7 cellular contexts compared by ENCODE assay signal in the genomic region with DNA sequence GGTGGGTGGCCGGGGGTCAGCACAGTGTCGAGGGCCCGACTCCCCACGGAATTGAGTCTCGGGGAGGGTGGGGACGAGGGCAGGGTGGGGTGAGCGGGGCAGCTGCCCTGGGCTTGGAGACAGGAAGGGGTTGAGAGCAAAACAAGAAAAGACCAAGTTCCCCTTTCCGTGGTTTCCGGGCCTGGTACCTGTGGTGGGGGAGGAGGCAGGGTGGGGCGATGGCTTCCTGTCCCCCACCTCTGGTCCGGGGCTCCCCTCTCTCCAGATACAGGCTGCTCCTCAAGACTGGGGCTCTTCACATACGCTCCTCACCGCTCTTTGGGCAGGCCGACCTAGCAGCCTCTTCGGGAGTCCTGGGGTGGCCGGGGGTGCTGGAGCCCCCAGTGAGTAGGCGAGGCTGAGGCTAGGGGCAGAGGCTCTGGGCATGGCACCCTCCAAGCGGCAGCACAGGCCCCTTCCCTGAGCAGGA. TPM values are rescaled to one million over a fixed set of nuclear protein-coding genes. Genes with fewer than 3 reads are reported as not detected.
DNase-seq lines count a peak whose midpoint lies in the region; ATAC-seq and TF ChIP-seq lines count a peak whose summit lies in the region.

No MANE protein-coding gene starts in this region.

- H3K4me1 ChIP-seq in HUES48 (ENCODE audit: control insufficient read depth, insufficient read depth, low read length): no peaks in the 10 kb centered on the region
- no peaks in the 10 kb centered on the region for H3K4me1 ChIP-seq in ectodermal cell (ENCODE audit: control insufficient read depth, insufficient read depth, low read length)
- peaks cover 2% of the 10 kb centered on the region for H3K4me1 ChIP-seq in neural progenitor cell
- H3K4me1 ChIP-seq in testis: no peaks in the 10 kb centered on the region

- WGBS in ectodermal cell, 2 experiments: 61 to 62% methylated on average over 18 of the region's 18 CpGs
- WGBS in testis, 2 donors: 8 to 10% methylated on average over 14 to 18 of the region's 18 CpGs

- H3K27me3 ChIP-seq in HUES48 (ENCODE audit: control insufficient read depth, insufficient read depth, low read length) (peaks cover 11% of the 10 kb centered on the region), ectodermal cell (ENCODE audit: control insufficient read depth, insufficient read depth, low read length, poor library complexity, severe bottlenecking) (peaks cover 28% of the 10 kb centered on the region), neural progenitor cell (peaks cover 41% of the 10 kb centered on the region), testis (no peaks in the 10 kb centered on the region)

- H3K4me3 ChIP-seq in HUES48 (ENCODE audit: low read depth, low read length) (peak overlapping the region; percentile 69; the same call in 1 of the 2 replicates), ectodermal cell (ENCODE audit: insufficient read depth, low read depth, low read length) (peak overlapping the region; percentile 49), neural progenitor cell (peak overlapping the region; percentile 67), testis (peak overlapping the region; percentile 26 to 46)

- TF ChIP-seq POLR2A in testis (IDR thresholded peaks at IDR 0.05): no peak

- H3K36me3 Mint-ChIP-seq in neural progenitor cell: no peaks in the 10 kb centered on the region

- H3K9me3 ChIP-seq in HUES48 (ENCODE audit: control insufficient read depth, insufficient read depth, low read length) (no peaks in the 10 kb centered on the region), ectodermal cell (ENCODE audit: control insufficient read depth, low read length) (no peaks in the 10 kb centered on the region), neural progenitor cell (ENCODE audit: low read depth) (no peaks in the 10 kb centered on the region), testis (no peaks in the 10 kb centered on the region)

- peak overlapping the region; percentile 77 for H3K4me3 Mint-ChIP-seq in neural progenitor cell

- TF ChIP-seq CTCF in neural progenitor cell (IDR thresholded peaks at IDR 0.05): no peak
- TF ChIP-seq CTCF in testis (IDR thresholded peaks at IDR 0.05): no peak

- no peaks in the 10 kb centered on the region for H3K36me3 ChIP-seq in HUES48 (ENCODE audit: control insufficient read depth, insufficient read depth, low read length)
- H3K36me3 ChIP-seq in ectodermal cell (ENCODE audit: control insufficient read depth, insufficient read depth, low read length): no peaks in the 10 kb centered on the region
- no peaks in the 10 kb centered on the region for H3K36me3 ChIP-seq in neural progenitor cell
- no peaks in the 10 kb centered on the region for H3K36me3 ChIP-seq in testis (ENCODE audit: low read depth, missing control alignments)

- H3K27ac ChIP-seq in HUES48 (ENCODE audit: low read depth, low read length) (no peak overlapping the region), ectodermal cell (ENCODE audit: insufficient read depth, low read depth, low read length, poor library complexity, severe bottlenecking) (no peak overlapping the region), neural progenitor cell (no peak overlapping the region), testis (no peak overlapping the region)

- peaks cover 10% of the 10 kb centered on the region for H3K27me3 Mint-ChIP-seq in neural progenitor cell (ENCODE audit: insufficient read depth, low read depth)

- H3K27ac Mint-ChIP-seq in neural progenitor cell: no peak overlapping the region

- peaks cover 9% of the 10 kb centered on the region for H4K20me1 ChIP-seq in neural progenitor cell (ENCODE audit: low read depth)

- H3K9me3 Mint-ChIP-seq in neural progenitor cell: no peaks in the 10 kb centered on the region

- no peak overlapping the region for H3K9ac ChIP-seq in HUES48 (ENCODE audit: low read depth, low read length)
- H3K9ac ChIP-seq in neural progenitor cell: no peak overlapping the region

- H3F3A ChIP-seq in neural progenitor cell (ENCODE audit: low read depth): peaks cover 10% of the 10 kb centered on the region

- H3K79me2 ChIP-seq in neural progenitor cell (ENCODE audit: low read depth): no peaks in the 10 kb centered on the region

- peak overlapping the region; percentile 94 for H3K4me2 ChIP-seq in neural progenitor cell

- peaks cover 11% of the 10 kb centered on the region for H3K4me1 Mint-ChIP-seq in neural progenitor cell

- H2AFZ ChIP-seq in neural progenitor cell (replicated peaks): no peak overlapping the region

- DNase-seq in activated CD4-positive, alpha-beta T cell treated with anti-CD3 and anti-CD28 coated beads, Interleukin-2, amount 50 U/mL, for 1 hour: peak; percentile 69
- no peak for DNase-seq in neural progenitor cell (ENCODE audit: low spot score)
- no peak for DNase-seq in testis
- DNase-seq in HPDE6-E6E7 (ENCODE audit: extremely low spot score): no peak

- intact Hi-C loops in testis (cut with DNase I; ENCODE audit: low total_unique reads): no loop called here

- peak; percentile 38 for ATAC-seq in GM19372 (IDR thresholded peaks at IDR 0.05; ENCODE audit: low read depth, unreplicated experiment)

RNA-seq across cellular contexts. Expression of gene CORO1A, which starts 0.6 kb away (rescaled TPM):
- 9.8 TPM for polyA plus RNA-seq in ectodermal cell (2013, experiment 1 of 4)
- polyA plus RNA-seq in ectodermal cell (2013, experiment 2 of 4): 6.3 TPM
- 7.1 TPM for polyA plus RNA-seq in ectodermal cell (2013, experiment 3 of 4)
- 6.0 TPM for polyA plus RNA-seq in ectodermal cell (2013, experiment 4 of 4)
- total RNA-seq in neural progenitor cell (ENCODE audit: low replicate concordance) (9.4 and 10.6 TPM in 2 replicates), testis (1 to 10 TPM; 4.4 to 9.6 TPM)
- 19.7 TPM for polyA plus RNA-seq in testis (ENCODE audit: insufficient read depth, low read depth, low replicate concordance)

RNA-seq across cellular contexts. Expression of gene BOLA2B, which starts 9.5 kb away (rescaled TPM):
- polyA plus RNA-seq in ectodermal cell (2013, experiment 1 of 4): 54.1 TPM
- polyA plus RNA-seq in ectodermal cell (2013, experiment 2 of 4): 54.1 TPM
- 59.3 TPM for polyA plus RNA-seq in ectodermal cell (2013, experiment 3 of 4)
- 52.2 TPM for polyA plus RNA-seq in ectodermal cell (2013, experiment 4 of 4)
- 90.4 and 133 TPM in 2 replicates for total RNA-seq in neural progenitor cell (ENCODE audit: low replicate concordance)
- 100 to 1,000 TPM; 133 to 161 TPM for total RNA-seq in testis
- 70.9 TPM for polyA plus RNA-seq in testis (ENCODE audit: insufficient read depth, low read depth, low replicate concordance)

RNA-seq across cellular contexts. Expression of gene SLX1A, which starts 9.7 kb away (rescaled TPM):
- polyA plus RNA-seq in ectodermal cell (2013, experiment 1 of 4): 7.8 TPM
- polyA plus RNA-seq in ectodermal cell (2013, experiment 2 of 4): 12.1 TPM
- 11.3 TPM for polyA plus RNA-seq in ectodermal cell (2013, experiment 3 of 4)
- 4.8 TPM for polyA plus RNA-seq in ectodermal cell (2013, experiment 4 of 4)
- 10.4 and 31.7 TPM in 2 replicates for total RNA-seq in neural progenitor cell (ENCODE audit: low replicate concordance)
- 10 to 100 TPM; 42.4 to 44.8 TPM for total RNA-seq in testis
- 10.4 TPM for polyA plus RNA-seq in testis (ENCODE audit: insufficient read depth, low read depth, low replicate concordance)

RNA-seq across cellular contexts. Expression of gene SULT1A3, which starts 15.1 kb away (rescaled TPM):
- 13.0 TPM for polyA plus RNA-seq in ectodermal cell (2013, experiment 1 of 4)
- polyA plus RNA-seq in ectodermal cell (2013, experiment 2 of 4): 12.4 TPM
- 12.7 TPM for polyA plus RNA-seq in ectodermal cell (2013, experiment 3 of 4)
- polyA plus RNA-seq in ectodermal cell (2013, experiment 4 of 4): 14.1 TPM
- total RNA-seq in neural progenitor cell (ENCODE audit: low replicate concordance): 6.2 and 8.5 TPM in 2 replicates
- total RNA-seq in testis: 10 to 100 TPM in 1 of 2 donors, 1 to 10 TPM in 1; 6.8 to 20.0 TPM
- polyA plus RNA-seq in testis (ENCODE audit: insufficient read depth, low read depth, low replicate concordance): 6.4 TPM
